ENCODE assay signal across 15 cellular contexts in genomic region chr15:87687176-87687890, GRCh38.
DNase-seq lines count a peak whose midpoint lies in the region; TF ChIP-seq lines count a peak whose summit lies in the region.
"Had no signal": no experiment of that assay in that cellular context is flagged by ENCODE, and none has a peak within 500 bp of the region (broad histone marks: within the 10 kb centered on the region; RNA-seq: fewer than 3 reads in every experiment).

No MANE protein-coding gene starts in this region.

- no peaks in the 10 kb centered on the region for H4K20me1 ChIP-seq in neural cell (ENCODE audit: insufficient read depth)
- H4K20me1 ChIP-seq in smooth muscle cell (ENCODE audit: low read depth) = no peaks in the 10 kb centered on the region

- peaks cover 13% of the 10 kb centered on the region for H3K9me3 Mint-ChIP-seq in activated CD4-positive, alpha-beta T cell treated with anti-CD3 and anti-CD28 coated beads, Interleukin-2, amount 10 ng/mL, durations not matched to agents 7 days and 5 days
- H3K9me3 Mint-ChIP-seq: CD4-positive, alpha-beta T cell; HFFc6 had no signal

- H3K9ac ChIP-seq in neural cell (ENCODE audit: low read length) = peak overlapping the region; percentile 49
- H3K9ac ChIP-seq in smooth muscle cell (ENCODE audit: low read depth) = no peak overlapping the region
- H3K9ac ChIP-seq: GM23248 had no signal

- H3K4me1 Mint-ChIP-seq in activated CD4-positive, alpha-beta T cell treated with anti-CD3 and anti-CD28 coated beads, Interleukin-2, amount 10 ng/mL, durations not matched to agents 7 days and 5 days = peaks cover 6% of the 10 kb centered on the region

- no peaks in the 10 kb centered on the region for H3K9me2 ChIP-seq in neural cell (ENCODE audit: insufficient read depth, low read length)

- TF ChIP-seq EP300 in neural cell (conservative IDR thresholded peaks at IDR 0.05; ENCODE audit: poor library complexity, severe bottlenecking) = peak; percentile 85

- H3K4me3 ChIP-seq in neural cell (ENCODE audit: low read length) (peak overlapping the region; percentile 8), smooth muscle cell (no peak overlapping the region)
- H3K4me3 ChIP-seq: GM23248 had no signal

- no peak overlapping the region for H3K4me2 ChIP-seq in neural cell (ENCODE audit: low read length)
- no peak overlapping the region for H3K4me2 ChIP-seq in smooth muscle cell

- H3K27ac ChIP-seq in neural cell (ENCODE audit: low read length) (peak overlapping the region; percentile 70), smooth muscle cell (ENCODE audit: low read depth) (no peak overlapping the region)
- H3K27ac ChIP-seq: C4-2B, GM23248, HL-60 had no signal

- H3K9me3 ChIP-seq in neural cell (ENCODE audit: low read length) (no peaks in the 10 kb centered on the region), smooth muscle cell (replicated peaks; ENCODE audit: low read depth) (no peaks in the 10 kb centered on the region)
- H3K9me3 ChIP-seq: Caco-2 had no signal

- H3K4me1 ChIP-seq in smooth muscle cell (ENCODE audit: low read depth) = no peaks in the 10 kb centered on the region
- H3K4me1 ChIP-seq: Caco-2 had no signal

- H3K79me2 ChIP-seq in neural cell (replicated peaks; ENCODE audit: insufficient read depth, low read length) = no peaks in the 10 kb centered on the region
- H3K79me2 ChIP-seq in smooth muscle cell (ENCODE audit: low read depth) = no peaks in the 10 kb centered on the region

- 91% methylated on average over 9 of the region's 9 CpGs for WGBS in smooth muscle cell (ENCODE audit: low lambda C conversion rate)

- no peaks in the 10 kb centered on the region for H3K36me3 Mint-ChIP-seq in activated CD4-positive, alpha-beta T cell treated with anti-CD3 and anti-CD28 coated beads, Interleukin-2, amount 10 ng/mL, durations not matched to agents 7 days and 5 days (ENCODE audit: low read depth)
- H3K36me3 Mint-ChIP-seq: IgD-negative memory B cell had no signal

- POLR2A ChIA-PET in activated CD4-positive, alpha-beta T cell treated with anti-CD3 and anti-CD28 coated beads, Interleukin-2, amount 10 ng/mL, durations not matched to agents 7 days and 5 days (lab: Charles Lee) = no interaction called here

- no peak overlapping the region for H3K27ac Mint-ChIP-seq in activated CD4-positive, alpha-beta T cell treated with anti-CD3 and anti-CD28 coated beads, Interleukin-2, amount 10 ng/mL, durations not matched to agents 7 days and 5 days
- H3K27ac Mint-ChIP-seq: CD4-positive, alpha-beta T cell; HFFc6; IgD-negative memory B cell had no signal

- CTCF ChIA-PET in activated CD4-positive, alpha-beta T cell treated with anti-CD3 and anti-CD28 coated beads, Interleukin-2, amount 10 ng/mL, durations not matched to agents 7 days and 5 days (lab: Charles Lee) = no interaction called here

- no peaks in the 10 kb centered on the region for H3K27me3 Mint-ChIP-seq in activated CD4-positive, alpha-beta T cell treated with anti-CD3 and anti-CD28 coated beads, Interleukin-2, amount 10 ng/mL, durations not matched to agents 7 days and 5 days
- H3K27me3 Mint-ChIP-seq: CD4-positive, alpha-beta T cell; IgD-negative memory B cell had no signal

- peak; percentile 32 for TF ChIP-seq RAD21 in neural cell (conservative IDR thresholded peaks at IDR 0.05)

- TF ChIP-seq CTCF in neural cell (IDR thresholded peaks at IDR 0.05; ENCODE audit: poor library complexity, severe bottlenecking) = no peak
- no peak for TF ChIP-seq CTCF in smooth muscle cell (IDR thresholded peaks at IDR 0.05; ENCODE audit: borderline replicate concordance, insufficient read depth, poor library complexity, severe bottlenecking)

- no peaks in the 10 kb centered on the region for H3K27me3 ChIP-seq in neural cell (ENCODE audit: insufficient read depth, low read depth, low read length)
- no peaks in the 10 kb centered on the region for H3K27me3 ChIP-seq in smooth muscle cell (ENCODE audit: low read depth)

- H3K36me3 ChIP-seq in neural cell (ENCODE audit: insufficient read depth, low read length) (no peaks in the 10 kb centered on the region), smooth muscle cell (ENCODE audit: low read depth) (no peaks in the 10 kb centered on the region)

- H3F3A ChIP-seq in neural cell (ENCODE audit: insufficient read depth, low read length, poor library complexity, severe bottlenecking) (no peaks in the 10 kb centered on the region), smooth muscle cell (ENCODE audit: low read depth) (no peaks in the 10 kb centered on the region)

- H3K4me3 Mint-ChIP-seq in activated CD4-positive, alpha-beta T cell treated with anti-CD3 and anti-CD28 coated beads, Interleukin-2, amount 10 ng/mL, durations not matched to agents 7 days and 5 days = no peak overlapping the region
- H3K4me3 Mint-ChIP-seq: CD4-positive, alpha-beta T cell; HFFc6; IgD-negative memory B cell had no signal

- no peak overlapping the region for H2AFZ ChIP-seq in neural cell (ENCODE audit: low read depth, low read length)
- H2AFZ ChIP-seq in smooth muscle cell (ENCODE audit: low read depth) = no peak overlapping the region
- H2AFZ ChIP-seq: GM23248 had no signal

- DNase-seq in Daoy (ENCODE audit: low read depth) = peak; percentile 1
- peak; percentile 86 for DNase-seq in SK-N-DZ (ENCODE audit: low spot score)
- no peak for DNase-seq in smooth muscle cell (lab: John Stamatoyannopoulos, UW; ENCODE audit: unreplicated experiment)
- DNase-seq in activated CD4-positive, alpha-beta T cell treated with anti-CD3 and anti-CD28 coated beads, Interleukin-2, amount 10 ng/mL, durations not matched to agents 7 days and 5 days = no peak
- no peak for DNase-seq in effector CD8-positive, alpha-beta T cell (lab: John Stamatoyannopoulos, UW)
- DNase-seq: ACHN; Caco-2; CD4-positive, alpha-beta T cell; GDM1; GM23248; HFFc6 had no signal

TF ChIP-seq in neural cell, 6 proteins besides CTCF, POLR2A, EP300 and RAD21:
- peak; percentile 43 for TF ChIP-seq REST (IDR thresholded peaks at IDR 0.05; ENCODE audit: borderline replicate concordance)
- TF ChIP-seq SMC3 (conservative IDR thresholded peaks at IDR 0.05; ENCODE audit: poor library complexity) = peak; percentile 31
- TF ChIP-seq EZH2 (IDR thresholded peaks at IDR 0.05; ENCODE audit: borderline replicate concordance, insufficient read depth, low read length, poor library complexity, severe bottlenecking) = no peak
- no peak for TF ChIP-seq MXI1 (conservative IDR thresholded peaks at IDR 0.05; ENCODE audit: poor library complexity, severe bottlenecking)
- peak; percentile 69 for TF ChIP-seq POLR2AphosphoS5 (IDR thresholded peaks at IDR 0.05)
- no peak for TF ChIP-seq TAF1 (IDR thresholded peaks at IDR 0.05; ENCODE audit: low read depth)

Comparison
In these comparisons a context has a peak if more than half of its experiments do, and no peak if none do; other contexts are left out.
1. DNase-seq: peak in Daoy (single experiment) and SK-N-DZ (single experiment); none in smooth muscle cell (single experiment), activated CD4-positive, alpha-beta T cell treated with anti-CD3 and anti-CD28 coated beads, Interleukin-2, amount 10 ng/mL, durations not matched to agents 7 days and 5 days (single experiment) and effector CD8-positive, alpha-beta T cell (single experiment).